In the genomic region with DNA sequence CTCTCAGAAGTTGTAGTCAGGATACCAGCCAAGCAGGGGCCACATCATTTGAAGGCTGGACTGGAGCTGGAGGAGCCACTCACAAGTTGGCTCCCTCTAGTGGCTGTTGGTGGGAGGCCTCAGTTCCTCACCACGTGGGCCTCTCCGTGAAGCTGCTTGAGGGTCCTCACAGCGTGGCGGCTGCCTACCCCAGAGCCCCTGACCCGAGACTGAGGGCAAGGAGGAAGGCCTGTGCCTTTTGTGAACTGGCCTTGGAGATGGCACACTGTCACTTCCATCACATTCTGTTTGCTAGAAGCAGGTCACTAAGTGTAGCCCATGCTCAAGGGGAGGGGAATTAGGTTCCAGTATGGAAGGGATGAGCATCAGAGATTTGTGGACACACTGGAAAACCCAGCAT, we compare ENCODE assay signal across 8 cellular contexts.
DNase-seq lines count a peak whose midpoint lies in the region; ATAC-seq and TF ChIP-seq lines count a peak whose summit lies in the region.

No MANE protein-coding gene starts in this region.

- peaks cover 8% of the 10 kb centered on the region for H3K4me1 Mint-ChIP-seq in activated naive CD8-positive, alpha-beta T cell treated with anti-CD3 and anti-CD28 coated beads, Interleukin-2, amount 50 U/mL, for 24 hours

- no peaks in the 10 kb centered on the region for H3K36me3 ChIP-seq in Loucy (ENCODE audit: insufficient read depth, low read length)

- no peak overlapping the region for H3K4me3 Mint-ChIP-seq in activated naive CD8-positive, alpha-beta T cell treated with anti-CD3 and anti-CD28 coated beads, Interleukin-2, amount 50 U/mL, for 24 hours

- H3K9me3 Mint-ChIP-seq in activated naive CD8-positive, alpha-beta T cell treated with anti-CD3 and anti-CD28 coated beads, Interleukin-2, amount 50 U/mL, for 24 hours: no peaks in the 10 kb centered on the region

- no peaks in the 10 kb centered on the region for H3K9me2 ChIP-seq in Loucy (replicated peaks; ENCODE audit: low read depth, low read length)

- no peaks in the 10 kb centered on the region for H3F3A ChIP-seq in Loucy (ENCODE audit: low read depth)

- TF ChIP-seq CTCF in Loucy (conservative IDR thresholded peaks at IDR 0.05; ENCODE audit: low read length): peak; percentile 90

- H3K36me3 Mint-ChIP-seq in activated naive CD8-positive, alpha-beta T cell treated with anti-CD3 and anti-CD28 coated beads, Interleukin-2, amount 50 U/mL, for 24 hours (ENCODE audit: low read depth): no peaks in the 10 kb centered on the region

- H3K4me2 ChIP-seq in Loucy (ENCODE audit: low read depth, low read length, poor library complexity, severe bottlenecking): peak overlapping the region; percentile 0

- DNase-seq in EL: peak; percentile 57
- peak; percentile 57 for DNase-seq in T follicular helper cell (ENCODE audit: low read depth)
- DNase-seq in activated naive CD8-positive, alpha-beta T cell treated with anti-CD3 and anti-CD28 coated beads, Interleukin-2, amount 50 U/mL, for 24 hours: peak; percentile 78
- peak; percentile 74 for DNase-seq in hepatic stellate cell (ENCODE audit: low spot score)
- peak; percentile 53 to 56 for DNase-seq in stimulated activated CD4-positive, alpha-beta T cell treated with anti-CD3 and anti-CD28 coated beads, Interleukin-1b, Interleukin-23, amount 100 ng/mL, for 1 hour (ENCODE audit: low read depth in 2 of 2)

- H3K4me1 ChIP-seq in Loucy (ENCODE audit: insufficient read depth, low read length, poor library complexity, severe bottlenecking): peaks cover 3% of the 10 kb centered on the region

- H3K9ac ChIP-seq in Loucy (ENCODE audit: low read depth, low read length, poor library complexity, severe bottlenecking): no peak overlapping the region

- H4K20me1 ChIP-seq in Loucy (ENCODE audit: insufficient read depth, low read length, poor library complexity, severe bottlenecking): no peaks in the 10 kb centered on the region

- peak overlapping the region; percentile 35 for H3K27ac Mint-ChIP-seq in activated naive CD8-positive, alpha-beta T cell treated with anti-CD3 and anti-CD28 coated beads, Interleukin-2, amount 50 U/mL, for 24 hours

- ATAC-seq in activated naive CD8-positive, alpha-beta T cell treated with anti-CD3 and anti-CD28 coated beads, Interleukin-2, amount 50 U/mL, for 24 hours: peak; percentile 45
- no peak for ATAC-seq in GM18870 (IDR thresholded peaks at IDR 0.05; ENCODE audit: unreplicated experiment)
- ATAC-seq in HG03571 (IDR thresholded peaks at IDR 0.05; ENCODE audit: unreplicated experiment): no peak

- H3K27me3 ChIP-seq in Loucy (ENCODE audit: insufficient read depth, low read length, poor library complexity, severe bottlenecking): no peaks in the 10 kb centered on the region

- H3K79me2 ChIP-seq in Loucy (ENCODE audit: insufficient read depth, low read length): no peaks in the 10 kb centered on the region; the same call in 1 of the 2 replicates

- no peak overlapping the region; the same call in 1 of the 2 replicates for H2AFZ ChIP-seq in Loucy (ENCODE audit: low read length)

- H3K9me3 ChIP-seq in Loucy (ENCODE audit: insufficient read depth, low read depth, low read length): no peaks in the 10 kb centered on the region

- no peak overlapping the region for H3K4me3 ChIP-seq in Loucy (ENCODE audit: low read length, poor library complexity, severe bottlenecking)

- H3K27me3 Mint-ChIP-seq in activated naive CD8-positive, alpha-beta T cell treated with anti-CD3 and anti-CD28 coated beads, Interleukin-2, amount 50 U/mL, for 24 hours: no peaks in the 10 kb centered on the region
